In genomic region chr9:102642651-102643050, GRCh38 we compare ENCODE assay signal across 15 cellular contexts.
A peak's percentile ranks its signal among the peaks of the same experiment; 100 is the strongest.
DNase-seq lines count a peak whose midpoint lies in the region; ATAC-seq and TF ChIP-seq lines count a peak whose summit lies in the region.
"Had no signal": no experiment of that assay in that cellular context is flagged by ENCODE, and none has a peak within 500 bp of the region (broad histone marks: within the 10 kb centered on the region; RNA-seq: fewer than 3 reads in every experiment).

No MANE protein-coding gene starts in this region.

- H2BK20ac ChIP-seq in H9 (ENCODE audit: low read depth, low read length, poor library complexity, severe bottlenecking): no peak overlapping the region

- DNase-seq in H9 (peak; percentile 46), WTC11 (ENCODE audit: low spot score) (no peak), iPS-NIHi7 (ENCODE audit: extremely low spot score) (peak; percentile 8), NCI-H1694 treated with DMSO at 0.1 percent for 48 hours (lab: John Stamatoyannopoulos, UW) (no peak), GM19238 (ENCODE audit: insufficient read length, low spot score) (no peak), HT-29 (ENCODE audit: low spot score) (no peak)
- DNase-seq: Calu3; CD8-positive, alpha-beta T cell; DMS79 treated with DMSO at 0.1 percent for 48 hours; GF-D8; GM23248 had no signal

- no peak overlapping the region for H3K9ac ChIP-seq in H9 (ENCODE audit: extremely low read depth, insufficient read length, low read length)
- H3K9ac ChIP-seq: BLaER1 treated with 17β-estradiol and CSF1 and Interleukin-3, amounts not matched to agents 10 nM and 100 nM; GM23248; KMS-11 had no signal

- H3K4ac ChIP-seq in H9 (ENCODE audit: low read depth, low read length): no peak overlapping the region

- no peaks in the 10 kb centered on the region for H3K9me3 ChIP-seq in H9 (ENCODE audit: control insufficient read depth, low read depth, low read length)
- H3K9me3 ChIP-seq: BLaER1 treated with 17β-estradiol and CSF1 and Interleukin-3, amounts not matched to agents 10 nM and 100 nM; HAP-1 had no signal

- H3K27me3 Mint-ChIP-seq in H9 (ENCODE audit: low read depth): no peaks in the 10 kb centered on the region
- no peaks in the 10 kb centered on the region for H3K27me3 Mint-ChIP-seq in WTC11 (ENCODE audit: low read depth)
- H3K27me3 Mint-ChIP-seq: B cell had no signal

- H3K36me3 Mint-ChIP-seq in H9 (ENCODE audit: insufficient read depth in 1 of 3, low read depth in 3 of 3) (peaks cover 0 to 2% (median 0%) of the 10 kb centered on the region in 3 experiments; a peak in 1 of 7 replicates), WTC11 (no peaks in the 10 kb centered on the region)
- H3K36me3 Mint-ChIP-seq: CD8-positive, alpha-beta T cell had no signal

- no peak overlapping the region for H3K18ac ChIP-seq in H9 (ENCODE audit: insufficient read length, low read depth, low read length)

- no peak overlapping the region for H2BK120ac ChIP-seq in H9 (ENCODE audit: low read depth, low read length, poor library complexity, severe bottlenecking)

- H4K8ac ChIP-seq in H9 (replicated peaks; ENCODE audit: insufficient read length, low read depth, low read length): no peak overlapping the region

- H3K27ac Mint-ChIP-seq in H9 (peak overlapping the region in 2 of 3 experiments; percentile 33 to 95; a peak in 3 of 7 replicates), WTC11 (peak overlapping the region; percentile 79)
- H3K27ac Mint-ChIP-seq: B cell; CD8-positive, alpha-beta T cell had no signal

- no peak overlapping the region for H2BK12ac ChIP-seq in H9 (ENCODE audit: insufficient read length, low read depth, low read length)

- no peak overlapping the region for H4K91ac ChIP-seq in H9 (ENCODE audit: insufficient read length, low read depth, low read length)

- no peak overlapping the region for H2BK15ac ChIP-seq in H9 (ENCODE audit: low read depth, low read length)

- no peak overlapping the region for H3K23ac ChIP-seq in H9 (ENCODE audit: insufficient read length, low read depth, low read length)

- H3K4me3 Mint-ChIP-seq in H9: no peak overlapping the region
- H3K4me3 Mint-ChIP-seq in WTC11: no peak overlapping the region
- H3K4me3 Mint-ChIP-seq: B cell; CD8-positive, alpha-beta T cell had no signal

- H3K4me1 Mint-ChIP-seq in H9 (peaks cover 23 to 27% of the 10 kb centered on the region in 2 experiments), WTC11 (peaks cover 35% of the 10 kb centered on the region)
- H3K4me1 Mint-ChIP-seq: B cell had no signal

- CTCF ChIA-PET in WTC11 (lab: Charles Lee): no interaction called here

- POLR2A ChIA-PET in WTC11 (lab: Charles Lee): no interaction called here

- H3K4me1 ChIP-seq in H9 (ENCODE audit: insufficient read depth, low read length): no peaks in the 10 kb centered on the region
- H3K4me1 ChIP-seq: BLaER1 treated with 17β-estradiol and CSF1 and Interleukin-3, amounts not matched to agents 10 nM and 100 nM had no signal

- H3K27me3 ChIP-seq in H9 (ENCODE audit: insufficient read depth, low read length): no peaks in the 10 kb centered on the region
- H3K27me3 ChIP-seq: BLaER1 treated with 17β-estradiol and CSF1 and Interleukin-3, amounts not matched to agents 10 nM and 100 nM had no signal

- TF ChIP-seq CTCF in H9 (conservative IDR thresholded peaks at IDR 0.05) (no peak), WTC11 (IDR thresholded peaks at IDR 0.05) (no peak)

- no peak overlapping the region for H3K4me2 ChIP-seq in H9 (ENCODE audit: insufficient read depth, insufficient read length, low read length)
- H3K4me2 ChIP-seq: BLaER1 treated with 17β-estradiol and CSF1 and Interleukin-3, amounts not matched to agents 10 nM and 100 nM; KMS-11 had no signal

- no peaks in the 10 kb centered on the region for H3K79me2 ChIP-seq in H9 (ENCODE audit: insufficient read depth, low read length)

- H4K20me1 ChIP-seq in H9 (ENCODE audit: control insufficient read depth, insufficient read depth, insufficient read length): no peaks in the 10 kb centered on the region
- H4K20me1 ChIP-seq: BLaER1 treated with 17β-estradiol and CSF1 and Interleukin-3, amounts not matched to agents 10 nM and 100 nM had no signal

- H3K9me3 Mint-ChIP-seq in H9: no peaks in the 10 kb centered on the region
- no peaks in the 10 kb centered on the region for H3K9me3 Mint-ChIP-seq in WTC11

- no peaks in the 10 kb centered on the region for H3K23me2 ChIP-seq in H9 (ENCODE audit: insufficient read length, low read depth, low read length, poor library complexity, severe bottlenecking)

- peak; percentile 98 for ATAC-seq in WTC11
- ATAC-seq: CD8-positive, alpha-beta T cell had no signal

- no peak overlapping the region for H3K27ac ChIP-seq in H9 (ENCODE audit: insufficient read length, low read depth, low read length)
- H3K27ac ChIP-seq: BLaER1 treated with 17β-estradiol and CSF1 and Interleukin-3, amounts not matched to agents 10 nM and 100 nM; GM23248; KMS-11 had no signal

- no peaks in the 10 kb centered on the region for H3K79me1 ChIP-seq in H9 (ENCODE audit: insufficient read depth, low read depth, low read length, poor library complexity, severe bottlenecking)

- no CpG with 5 or more reads among the region's 1 CpG for WGBS in H9 (ENCODE audit: extremely low coverage, insufficient read length, low lambda C conversion rate)

- no peak overlapping the region for H3T11ph ChIP-seq in H9 (ENCODE audit: low read length)

- no peak overlapping the region for H2AK5ac ChIP-seq in H9 (ENCODE audit: insufficient read length, low read length)

- no peak overlapping the region for H2AFZ ChIP-seq in H9 (ENCODE audit: low read length)
- H2AFZ ChIP-seq: GM23248 had no signal

- no peak overlapping the region for H3K56ac ChIP-seq in H9 (ENCODE audit: insufficient read length, low read depth, low read length)

- no peak overlapping the region for H3K14ac ChIP-seq in H9 (ENCODE audit: insufficient read depth, low read length)

- H2BK5ac ChIP-seq in H9 (ENCODE audit: insufficient read length, low read length): no peak overlapping the region

- H4K5ac ChIP-seq in H9 (ENCODE audit: insufficient read length, low read depth, low read length): no peak overlapping the region

TF ChIP-seq in WTC11, 78 proteins besides CTCF, POLR2A, EP300 and RAD21:
- TF ChIP-seq MYBL2 (CRISPR knock-in tag; IDR thresholded peaks at IDR 0.05) (no peak), TEAD4 (CRISPR knock-in tag; IDR thresholded peaks at IDR 0.05) (no peak), NFATC4 (CRISPR knock-in tag; IDR thresholded peaks at IDR 0.05) (no peak), FOXK1 (CRISPR knock-in tag; IDR thresholded peaks at IDR 0.05) (no peak), ETV6 (CRISPR knock-in tag; IDR thresholded peaks at IDR 0.05) (no peak), ELF4 (CRISPR knock-in tag; IDR thresholded peaks at IDR 0.05; ENCODE audit: low read depth) (no peak), ZNF232 (CRISPR knock-in tag; IDR thresholded peaks at IDR 0.05) (no peak), ESRRA (CRISPR knock-in tag; IDR thresholded peaks at IDR 0.05; ENCODE audit: borderline replicate concordance) (no peak), MXD4 (CRISPR knock-in tag; IDR thresholded peaks at IDR 0.05; ENCODE audit: borderline replicate concordance) (no peak), CREM (CRISPR knock-in tag; IDR thresholded peaks at IDR 0.05) (no peak), RELA (CRISPR knock-in tag; IDR thresholded peaks at IDR 0.05; ENCODE audit: borderline replicate concordance) (no peak), NR3C1 (CRISPR knock-in tag; conservative IDR thresholded peaks at IDR 0.05; ENCODE audit: low read depth) (no peak), USF1 (CRISPR knock-in tag; IDR thresholded peaks at IDR 0.05) (no peak), TCF7 (CRISPR knock-in tag; IDR thresholded peaks at IDR 0.05; ENCODE audit: low read depth) (no peak), SP1 (CRISPR knock-in tag; conservative IDR thresholded peaks at IDR 0.05) (no peak)
- TF ChIP-seq, protein P1, sequence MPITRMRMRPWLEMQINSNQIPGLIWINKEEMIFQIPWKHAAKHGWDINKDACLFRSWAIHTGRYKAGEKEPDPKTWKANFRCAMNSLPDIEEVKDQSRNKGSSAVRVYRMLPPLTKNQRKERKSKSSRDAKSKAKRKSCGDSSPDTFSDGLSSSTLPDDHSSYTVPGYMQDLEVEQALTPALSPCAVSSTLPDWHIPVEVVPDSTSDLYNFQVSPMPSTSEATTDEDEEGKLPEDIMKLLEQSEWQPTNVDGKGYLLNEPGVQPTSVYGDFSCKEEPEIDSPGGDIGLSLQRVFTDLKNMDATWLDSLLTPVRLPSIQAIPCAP (CRISPR knock-in tag; IDR thresholded peaks at IDR 0.05): no peak
- TF ChIP-seq, protein P2, sequence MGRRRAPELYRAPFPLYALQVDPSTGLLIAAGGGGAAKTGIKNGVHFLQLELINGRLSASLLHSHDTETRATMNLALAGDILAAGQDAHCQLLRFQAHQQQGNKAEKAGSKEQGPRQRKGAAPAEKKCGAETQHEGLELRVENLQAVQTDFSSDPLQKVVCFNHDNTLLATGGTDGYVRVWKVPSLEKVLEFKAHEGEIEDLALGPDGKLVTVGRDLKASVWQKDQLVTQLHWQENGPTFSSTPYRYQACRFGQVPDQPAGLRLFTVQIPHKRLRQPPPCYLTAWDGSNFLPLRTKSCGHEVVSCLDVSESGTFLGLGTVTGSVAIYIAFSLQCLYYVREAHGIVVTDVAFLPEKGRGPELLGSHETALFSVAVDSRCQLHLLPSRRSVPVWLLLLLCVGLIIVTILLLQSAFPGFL (CRISPR knock-in tag; IDR thresholded peaks at IDR 0.05; ENCODE audit: borderline replicate concordance): no peak
- TF ChIP-seq, protein P3, sequence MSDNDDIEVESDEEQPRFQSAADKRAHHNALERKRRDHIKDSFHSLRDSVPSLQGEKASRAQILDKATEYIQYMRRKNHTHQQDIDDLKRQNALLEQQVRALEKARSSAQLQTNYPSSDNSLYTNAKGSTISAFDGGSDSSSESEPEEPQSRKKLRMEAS (CRISPR knock-in tag; IDR thresholded peaks at IDR 0.05): no peak

Comparison
In these comparisons a context has a peak if more than half of its experiments do, and no peak if none do; other contexts are left out.
1. DNase-seq: peak in H9 (single experiment) and iPS-NIHi7 (single experiment); none in WTC11 (single experiment), NCI-H1694 treated with DMSO at 0.1 percent for 48 hours (single experiment), GM19238 (single experiment) and HT-29 (single experiment).